18 cellular contexts compared by ENCODE assay signal in genomic region chr12:76420221-76420620, GRCh38.
DNase-seq lines count a peak whose midpoint lies in the region; FAIRE-seq and TF ChIP-seq lines count a peak whose summit lies in the region.
"Had no signal": no experiment of that assay in that cellular context is flagged by ENCODE, and none has a peak within 500 bp of the region (broad histone marks: within the 10 kb centered on the region; RNA-seq: fewer than 3 reads in every experiment).

No MANE protein-coding gene starts in this region.

- H2AFZ ChIP-seq in neural cell (ENCODE audit: low read depth, low read length) = no peak overlapping the region

- peaks cover 32% of the 10 kb centered on the region for H3K4me1 Mint-ChIP-seq in brain

- peak overlapping the region; percentile 60 for H3K4me3 ChIP-seq in neural cell (ENCODE audit: low read length)
- H3K4me3 ChIP-seq: A549; BLaER1 treated with 17β-estradiol and CSF1 and Interleukin-3, amounts not matched to agents 10 nM and 100 nM; K562 had no signal

- no peaks in the 10 kb centered on the region for H4K20me1 ChIP-seq in neural cell (ENCODE audit: insufficient read depth)

- H3K9me3 Mint-ChIP-seq in brain = peaks cover 6 to 13% (median 8%) of the 10 kb centered on the region in 5 experiments

- TF ChIP-seq RAD21 in neural cell (conservative IDR thresholded peaks at IDR 0.05) = no peak

- H3K27ac Mint-ChIP-seq in brain = peak overlapping the region; percentile 2 to 69 (median 23)

- TF ChIP-seq CTCF in brain (conservative IDR thresholded peaks at IDR 0.05) (no peak), neural cell (IDR thresholded peaks at IDR 0.05; ENCODE audit: poor library complexity, severe bottlenecking) (no peak)

- DNase-seq in GM18507 (ENCODE audit: extremely low spot score, insufficient read length, low read depth) = no peak
- DNase-seq in SHP77 treated with DMSO at 0.1 percent for 48 hours (lab: John Stamatoyannopoulos, UW) = no peak
- no peak for DNase-seq in medulla oblongata (ENCODE audit: extremely low spot score)
- no peak for DNase-seq in GM19240 (ENCODE audit: insufficient read length, low spot score)
- DNase-seq: GF-D8, GOT3, NCI-H1105 treated with DMSO at 0.1 percent for 48 hours, NCI-H1694 treated with DMSO at 0.1 percent for 48 hours, NCI-H510A treated with DMSO at 0.1 percent for 48 hours, NCI-H774, OCI-M1, SHP77 had no signal

- peak overlapping the region; percentile 63 to 90 (median 69) for H3K4me3 Mint-ChIP-seq in brain

- H3K36me3 ChIP-seq in neural cell (ENCODE audit: insufficient read depth, low read length) = no peaks in the 10 kb centered on the region

- peak overlapping the region; percentile 6 for H3K9ac ChIP-seq in neural cell (ENCODE audit: low read length)
- H3K9ac ChIP-seq: BLaER1 treated with 17β-estradiol and CSF1 and Interleukin-3, amounts not matched to agents 10 nM and 100 nM had no signal

- H3K27me3 Mint-ChIP-seq in brain = no peaks in the 10 kb centered on the region

- H3K9me3 ChIP-seq in neural cell (ENCODE audit: low read length) = peaks cover 2% of the 10 kb centered on the region

- FAIRE-seq in A204.1 (lab: Jason Lieb, UNC) (peak; percentile 85), GM18507 (lab: Jason Lieb, UNC) (peak; percentile 31)
- FAIRE-seq: A549, K562 had no signal

- peak overlapping the region; percentile 50 for H3K4me2 ChIP-seq in neural cell (ENCODE audit: low read length)
- H3K4me2 ChIP-seq: A549; BLaER1 treated with 17β-estradiol and CSF1 and Interleukin-3, amounts not matched to agents 10 nM and 100 nM had no signal

- no peaks in the 10 kb centered on the region for H3F3A ChIP-seq in neural cell (ENCODE audit: insufficient read depth, low read length, poor library complexity, severe bottlenecking)

- H3K27me3 ChIP-seq in neural cell (ENCODE audit: insufficient read depth, low read depth, low read length) = no peaks in the 10 kb centered on the region
- H3K27me3 ChIP-seq: BLaER1 treated with 17β-estradiol and CSF1 and Interleukin-3, amounts not matched to agents 10 nM and 100 nM had no signal

- peaks cover 23% of the 10 kb centered on the region for H3K36me3 Mint-ChIP-seq in brain

- peaks cover 32% of the 10 kb centered on the region for H3K79me2 ChIP-seq in neural cell (replicated peaks; ENCODE audit: insufficient read depth, low read length)

- TF ChIP-seq EP300 in neural cell (conservative IDR thresholded peaks at IDR 0.05; ENCODE audit: poor library complexity, severe bottlenecking) = no peak

- H3K27ac ChIP-seq in neural cell (ENCODE audit: low read length) = no peak overlapping the region
- H3K27ac ChIP-seq: A549; BLaER1 treated with 17β-estradiol and CSF1 and Interleukin-3, amounts not matched to agents 10 nM and 100 nM had no signal

- no peaks in the 10 kb centered on the region for H3K9me2 ChIP-seq in neural cell (ENCODE audit: insufficient read depth, low read length)

TF ChIP-seq in neural cell, 6 proteins besides CTCF, POLR2A, EP300 and RAD21:
- TF ChIP-seq REST (IDR thresholded peaks at IDR 0.05; ENCODE audit: borderline replicate concordance) (no peak), SMC3 (conservative IDR thresholded peaks at IDR 0.05; ENCODE audit: poor library complexity) (no peak), POLR2AphosphoS5 (IDR thresholded peaks at IDR 0.05) (no peak), EZH2 (IDR thresholded peaks at IDR 0.05; ENCODE audit: borderline replicate concordance, insufficient read depth, low read length, poor library complexity, severe bottlenecking) (no peak), TAF1 (IDR thresholded peaks at IDR 0.05; ENCODE audit: low read depth) (no peak), MXI1 (conservative IDR thresholded peaks at IDR 0.05; ENCODE audit: poor library complexity, severe bottlenecking) (no peak)
TF ChIP-seq in neural cell: peak in this region for 0.
